ENCODE assay signal across 8 cellular contexts in genomic region chr19:10568826-10569651, GRCh38. TPM values are rescaled to one million over a fixed set of nuclear protein-coding genes. Genes with fewer than 3 reads are reported as not detected.
A peak's percentile ranks its signal among the peaks of the same experiment; 100 is the strongest.
DNase-seq lines count a peak whose midpoint lies in the region; ATAC-seq and TF ChIP-seq lines count a peak whose summit lies in the region.

CDKN2D (minus strand) TSS chr19:10568979; CDS start chr19:10568653, 326 bp downstream.

- CTCF ChIA-PET in SK-N-SH (lab: Yijun Ruan, JAX): interaction anchor here (0.7 to 6.4 kb wide), 10 partner anchors 12 to 297 kb away, joined by 3 to 42 read pairs (median 4); partner anchors contain the start of gene QTRT1

- intact Hi-C loops in testis (cut with DNase I; ENCODE audit: low total_unique reads): no loop called here

- 0 out of 4 replicates have a peak, but pooled peaks of 1 of the 2 experiments have one; percentile 12 for TF ChIP-seq EP300 in SK-N-SH (IDR thresholded peaks at IDR 0.05; ENCODE audit: borderline replicate concordance in 1 of 2, low read depth in 1 of 2, low read length in 1 of 2)

- peaks cover 32% of the 10 kb centered on the region for H3K79me2 ChIP-seq in SK-N-SH (ENCODE audit: insufficient read depth)

- H3K27ac ChIP-seq in SK-N-SH (ENCODE audit: low read depth in 2 of 2, low read length in 1 of 2) (peak within 1 kb of the TSS; percentile 77 to 88), testis (peak within 1 kb of the TSS; percentile 50 to 74)

- WGBS in SK-N-SH (ENCODE audit: low lambda C conversion rate): under 1% methylated on average over 48 of the region's 71 CpGs
- 1 to 2% methylated on average over 10 to 52 of the region's 71 CpGs for WGBS in testis, 2 donors

- H4K20me1 ChIP-seq in SK-N-SH (ENCODE audit: insufficient read depth): no peaks in the 10 kb centered on the region

- no peaks in the 10 kb centered on the region for H3K9me3 ChIP-seq in SK-N-SH
- H3K9me3 ChIP-seq in testis: no peaks in the 10 kb centered on the region

- peak within 1 kb of the TSS; percentile 94 for H3K4me2 ChIP-seq in SK-N-SH

- H3K9ac ChIP-seq in SK-N-SH: peak within 1 kb of the TSS; percentile 87

- peak within 1 kb of the TSS; percentile 84 for H2AFZ ChIP-seq in SK-N-SH (ENCODE audit: low read depth)

- ATAC-seq in HG02571 (IDR thresholded peaks at IDR 0.05; ENCODE audit: unreplicated experiment): peak; percentile 55

- DNase-seq in GM06990 (ENCODE audit: extremely low read depth, insufficient read length): peak; percentile 100
- DNase-seq in NCI-H1048 (lab: John Stamatoyannopoulos, UW): peak; percentile 100
- peak; percentile 96 for DNase-seq in SK-N-SH
- peak; percentile 100 for DNase-seq in activated naive CD4-positive, alpha-beta T cell treated with anti-CD3 and anti-CD28 coated beads, Interleukin-2, amount 50 U/mL, for 16 hours
- peak; percentile 99 for DNase-seq in globus pallidus (ENCODE audit: low spot score)
- peak; percentile 100 for DNase-seq in occipital lobe (lab: John Stamatoyannopoulos, UW)
- peak; percentile 100 for DNase-seq in testis

- H3K36me3 ChIP-seq in GM06990 (ENCODE audit: control insufficient read depth, insufficient read depth, low read length) (no peaks in the 10 kb centered on the region), SK-N-SH (replicated peaks in 1 of 2; ENCODE audit: control insufficient read depth in 1 of 2, insufficient read depth in 2 of 2, low read length in 1 of 2) (no peaks in the 10 kb centered on the region), testis (ENCODE audit: low read depth, missing control alignments) (no peaks in the 10 kb centered on the region)

- H3K27me3 ChIP-seq in GM06990 (replicated peaks; ENCODE audit: control insufficient read depth, insufficient read depth, low read length) (no peaks in the 10 kb centered on the region), SK-N-SH (ENCODE audit: insufficient read depth) (no peaks in the 10 kb centered on the region), testis (no peaks in the 10 kb centered on the region)

- H3K4me1 ChIP-seq in SK-N-SH (ENCODE audit: control insufficient read depth in 1 of 2, insufficient read depth in 2 of 2, low read depth in 1 of 2, low read length in 1 of 2) (peaks cover 8 to 32% of the 10 kb centered on the region in 2 experiments; a peak in 3 of 4 replicates), testis (peaks cover 27% of the 10 kb centered on the region)

- TF ChIP-seq CTCF in GM06990 (IDR thresholded peaks at IDR 0.05; ENCODE audit: insufficient read depth, low read length, poor library complexity, severe bottlenecking) (no peak), SK-N-SH (IDR thresholded peaks at IDR 0.05) (no peak), testis (IDR thresholded peaks at IDR 0.05) (peak; percentile 59 to 90 (median 88))

- TF ChIP-seq POLR2A in testis (IDR thresholded peaks at IDR 0.05): no peak

- peaks cover 13% of the 10 kb centered on the region for H3F3A ChIP-seq in SK-N-SH (replicated peaks; ENCODE audit: insufficient read depth)

- TF ChIP-seq RAD21 in SK-N-SH (IDR thresholded peaks at IDR 0.05; ENCODE audit: low read length): no peak

- POLR2A ChIA-PET in SK-N-SH (lab: Yijun Ruan, JAX): interaction anchor here (0.6 kb wide), 1 partner anchor 66 kb away, joined by 3 read pairs; the partner anchor contains the start of gene KEAP1

- peak within 1 kb of the TSS; percentile 70 for H3K4me3 ChIP-seq in GM06990 (replicated peaks; ENCODE audit: low read depth, low read length)
- H3K4me3 ChIP-seq in SK-N-SH (ENCODE audit: low read depth in 2 of 2, low read length in 1 of 2): peak within 1 kb of the TSS; percentile 70 to 76
- peak within 1 kb of the TSS; percentile 67 to 76 for H3K4me3 ChIP-seq in testis

- H3K9me2 ChIP-seq in SK-N-SH: no peaks in the 10 kb centered on the region

TF ChIP-seq in SK-N-SH, 30 proteins besides CTCF, POLR2A, EP300 and RAD21:
- TF ChIP-seq, protein P1, sequence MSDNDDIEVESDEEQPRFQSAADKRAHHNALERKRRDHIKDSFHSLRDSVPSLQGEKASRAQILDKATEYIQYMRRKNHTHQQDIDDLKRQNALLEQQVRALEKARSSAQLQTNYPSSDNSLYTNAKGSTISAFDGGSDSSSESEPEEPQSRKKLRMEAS (IDR thresholded peaks at IDR 0.05; ENCODE audit: low read depth): peak; percentile 92
- TF ChIP-seq CHD2 (IDR thresholded peaks at IDR 0.05; ENCODE audit: low read length, partially characterized antibody): peak; percentile 86
- no peak for TF ChIP-seq RCOR1 (IDR thresholded peaks at IDR 0.05; ENCODE audit: low read length)
- TF ChIP-seq, protein P2, sequence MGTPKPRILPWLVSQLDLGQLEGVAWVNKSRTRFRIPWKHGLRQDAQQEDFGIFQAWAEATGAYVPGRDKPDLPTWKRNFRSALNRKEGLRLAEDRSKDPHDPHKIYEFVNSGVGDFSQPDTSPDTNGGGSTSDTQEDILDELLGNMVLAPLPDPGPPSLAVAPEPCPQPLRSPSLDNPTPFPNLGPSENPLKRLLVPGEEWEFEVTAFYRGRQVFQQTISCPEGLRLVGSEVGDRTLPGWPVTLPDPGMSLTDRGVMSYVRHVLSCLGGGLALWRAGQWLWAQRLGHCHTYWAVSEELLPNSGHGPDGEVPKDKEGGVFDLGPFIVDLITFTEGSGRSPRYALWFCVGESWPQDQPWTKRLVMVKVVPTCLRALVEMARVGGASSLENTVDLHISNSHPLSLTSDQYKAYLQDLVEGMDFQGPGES (IDR thresholded peaks at IDR 0.05; ENCODE audit: low read depth, low read length): no peak; the same call in none of the 2 replicates
- TF ChIP-seq USF2 (IDR thresholded peaks at IDR 0.05; ENCODE audit: borderline replicate concordance, low read depth, low read length): no peak
- no peak for TF ChIP-seq JUND (IDR thresholded peaks at IDR 0.05)
- peak; percentile 62; the same call in 1 of the 2 replicates for TF ChIP-seq YY1 (IDR thresholded peaks at IDR 0.05; ENCODE audit: low read depth)
- TF ChIP-seq FOXJ3 (CRISPR knock-in tag; IDR thresholded peaks at IDR 0.05): no peak
- TF ChIP-seq NFIC (IDR thresholded peaks at IDR 0.05; ENCODE audit: borderline replicate concordance): no peak
- TF ChIP-seq ELF1 (IDR thresholded peaks at IDR 0.05): no peak
- TF ChIP-seq, protein P3, sequence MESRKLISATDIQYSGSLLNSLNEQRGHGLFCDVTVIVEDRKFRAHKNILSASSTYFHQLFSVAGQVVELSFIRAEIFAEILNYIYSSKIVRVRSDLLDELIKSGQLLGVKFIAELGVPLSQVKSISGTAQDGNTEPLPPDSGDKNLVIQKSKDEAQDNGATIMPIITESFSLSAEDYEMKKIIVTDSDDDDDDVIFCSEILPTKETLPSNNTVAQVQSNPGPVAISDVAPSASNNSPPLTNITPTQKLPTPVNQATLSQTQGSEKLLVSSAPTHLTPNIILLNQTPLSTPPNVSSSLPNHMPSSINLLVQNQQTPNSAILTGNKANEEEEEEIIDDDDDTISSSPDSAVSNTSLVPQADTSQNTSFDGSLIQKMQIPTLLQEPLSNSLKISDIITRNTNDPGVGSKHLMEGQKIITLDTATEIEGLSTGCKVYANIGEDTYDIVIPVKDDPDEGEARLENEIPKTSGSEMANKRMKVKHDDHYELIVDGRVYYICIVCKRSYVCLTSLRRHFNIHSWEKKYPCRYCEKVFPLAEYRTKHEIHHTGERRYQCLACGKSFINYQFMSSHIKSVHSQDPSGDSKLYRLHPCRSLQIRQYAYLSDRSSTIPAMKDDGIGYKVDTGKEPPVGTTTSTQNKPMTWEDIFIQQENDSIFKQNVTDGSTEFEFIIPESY (IDR thresholded peaks at IDR 0.05; ENCODE audit: borderline replicate concordance, low read depth): no peak
- TF ChIP-seq SIN3A (IDR thresholded peaks at IDR 0.05; ENCODE audit: borderline replicate concordance, low read depth, low read length): peak; percentile 95
- TF ChIP-seq FOXM1 (IDR thresholded peaks at IDR 0.05; ENCODE audit: low read depth): peak; percentile 99
- peak; percentile 75 for TF ChIP-seq MXI1 (IDR thresholded peaks at IDR 0.05; ENCODE audit: low read depth, low read length)
- TF ChIP-seq FOSL2 (IDR thresholded peaks at IDR 0.05; ENCODE audit: borderline replicate concordance, low read depth): no peak
- TF ChIP-seq GATA2 (CRISPR knock-in tag; IDR thresholded peaks at IDR 0.05): no peak
- no peak; the same call in 1 of the 2 replicates for TF ChIP-seq POLR2AphosphoS5 (IDR thresholded peaks at IDR 0.05; ENCODE audit: low read depth, low read length)
- peak; percentile 99 for TF ChIP-seq RFX5 (IDR thresholded peaks at IDR 0.05; ENCODE audit: low read length)
- TF ChIP-seq, protein P4, sequence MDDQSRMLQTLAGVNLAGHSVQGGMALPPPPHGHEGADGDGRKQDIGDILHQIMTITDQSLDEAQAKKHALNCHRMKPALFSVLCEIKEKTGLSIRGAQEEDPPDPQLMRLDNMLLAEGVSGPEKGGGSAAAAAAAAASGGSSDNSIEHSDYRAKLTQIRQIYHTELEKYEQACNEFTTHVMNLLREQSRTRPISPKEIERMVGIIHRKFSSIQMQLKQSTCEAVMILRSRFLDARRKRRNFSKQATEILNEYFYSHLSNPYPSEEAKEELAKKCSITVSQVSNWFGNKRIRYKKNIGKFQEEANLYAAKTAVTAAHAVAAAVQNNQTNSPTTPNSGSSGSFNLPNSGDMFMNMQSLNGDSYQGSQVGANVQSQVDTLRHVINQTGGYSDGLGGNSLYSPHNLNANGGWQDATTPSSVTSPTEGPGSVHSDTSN (IDR thresholded peaks at IDR 0.05): no peak
- TF ChIP-seq NRF1 (IDR thresholded peaks at IDR 0.05; ENCODE audit: low read depth, low read length): peak; percentile 83
- peak; percentile 86; the same call in 1 of the 2 replicates for TF ChIP-seq RXRA (IDR thresholded peaks at IDR 0.05; ENCODE audit: borderline replicate concordance, low read depth)
- no peak for TF ChIP-seq SMC3 (IDR thresholded peaks at IDR 0.05; ENCODE audit: low read depth, low read length)
- TF ChIP-seq TCF12 (IDR thresholded peaks at IDR 0.05): no peak

RNA-seq across cellular contexts. Expression of gene CDKN2D, which starts in this region (rescaled TPM):
- polyA plus RNA-seq in SK-N-SH (2012; rRNA removed): 13.1 and 14.9 TPM in 2 replicates
- polyA plus RNA-seq in SK-N-SH (2012; cell fraction: cytosol; rRNA removed): 11.6 and 16.2 TPM in 2 replicates
- polyA plus RNA-seq in SK-N-SH (2012; cell fraction: nucleus; rRNA removed): 5.4 and 5.7 TPM in 2 replicates
- total RNA-seq in occipital lobe: 83.6 TPM
- total RNA-seq in testis: 10 to 100 TPM; 30.6 to 37.2 TPM
- polyA plus RNA-seq in testis (ENCODE audit: insufficient read depth, low read depth, low replicate concordance): 57.7 TPM

Comparison
In these comparisons a context has a peak if more than half of its experiments do, and no peak if none do; other contexts are left out.
1. Peak in every context shown above with its lines: DNase-seq, ATAC-seq, H3K4me3 ChIP-seq and H3K27ac ChIP-seq.
2. CTCF ChIP-seq: peak in testis (3 of 3); none in GM06990 (single experiment) and SK-N-SH (single experiment).